In genomic region chr4:109462297-109462696, GRCh38 we compare ENCODE assay signal across 13 cellular contexts. TPM values are rescaled to one million over a fixed set of nuclear protein-coding genes. Genes with fewer than 3 reads are reported as not detected.
DNase-seq lines count a peak whose midpoint lies in the region; ATAC-seq and TF ChIP-seq lines count a peak whose summit lies in the region.
"Had no signal": no experiment of that assay in that cellular context is flagged by ENCODE, and none has a peak within 500 bp of the region (broad histone marks: within the 10 kb centered on the region; RNA-seq: fewer than 3 reads in every experiment).

No MANE protein-coding gene starts in this region.

- in situ Hi-C loops in GM23248 (cut with MboI) = no loop called here

- no peak overlapping the region for H3K4me3 Mint-ChIP-seq in mesothelial cell of epicardium

- H3K36me3 ChIP-seq in GM23248 (ENCODE audit: low read depth) = peaks cover 27% of the 10 kb centered on the region; the same call in 1 of the 2 replicates

- H3K9me3 ChIP-seq in GM23248 (ENCODE audit: low read depth) = no peaks in the 10 kb centered on the region

- TF ChIP-seq CTCF in NB4 (IDR thresholded peaks at IDR 0.05; ENCODE audit: low read depth, low read length) = no peak
- no peak for TF ChIP-seq CTCF in mesothelial cell of epicardium (IDR thresholded peaks at IDR 0.05; ENCODE audit: unreplicated experiment)

- 79 to 84% methylated on average over 3 of the region's 3 CpGs for WGBS in GM23248 (ENCODE audit: low coverage in 1 of 2, low lambda C conversion rate in 2 of 2, missing lambda C conversion rate in 2 of 2), 2 experiments

- H2AFZ ChIP-seq in GM23248 = no peak overlapping the region

- peaks cover 100% of the 10 kb centered on the region for H3K79me2 ChIP-seq in GM23248 (ENCODE audit: insufficient read depth)

- peaks cover 11% of the 10 kb centered on the region; the same call in 1 of the 2 replicates for H4K20me1 ChIP-seq in GM23248 (ENCODE audit: insufficient read depth)

- peak overlapping the region; percentile 54 for H3K27ac Mint-ChIP-seq in mesothelial cell of epicardium

- peak; percentile 5 for DNase-seq in NB4 (ENCODE audit: low read depth)
- DNase-seq in mesothelial cell of epicardium (ENCODE audit: low spot score in 2 of 2, unreplicated experiment in 2 of 2) = no peak
- no peak for DNase-seq in cortex of kidney (lab: John Stamatoyannopoulos, UW)
- no peak for DNase-seq in DMS114 treated with DMSO at 0.1 percent for 48 hours (lab: John Stamatoyannopoulos, UW; ENCODE audit: unreplicated experiment)
- no peak for DNase-seq in GM23248
- DNase-seq: activated gamma-delta T cell, dermis blood vessel endothelial cell, hypothalamus, NCI-H1105 had no signal

- H3K27ac ChIP-seq in GM23248 = no peak overlapping the region
- H3K27ac ChIP-seq: VCaP had no signal

- no peak overlapping the region for H3K4me2 ChIP-seq in GM23248 (ENCODE audit: unreplicated experiment)

- no peaks in the 10 kb centered on the region for H3K27me3 Mint-ChIP-seq in mesothelial cell of epicardium (ENCODE audit: low read depth)

- H3K9me3 Mint-ChIP-seq in mesothelial cell of epicardium = peaks cover 5% of the 10 kb centered on the region

- no peaks in the 10 kb centered on the region for H3K27me3 ChIP-seq in GM23248 (replicated peaks; ENCODE audit: insufficient read depth)

- H3K4me3 ChIP-seq in NB4 (ENCODE audit: low read depth, low read length) (no peak overlapping the region), GM23248 (no peak overlapping the region)

- no peak overlapping the region for H3K9ac ChIP-seq in GM23248

- H3K4me1 Mint-ChIP-seq in mesothelial cell of epicardium = peaks cover 2% of the 10 kb centered on the region

- H3K36me3 Mint-ChIP-seq in mesothelial cell of epicardium = peaks cover 28% of the 10 kb centered on the region

- no peaks in the 10 kb centered on the region for H3F3A ChIP-seq in GM23248 (ENCODE audit: insufficient read depth)

- no peaks in the 10 kb centered on the region for H3K4me1 ChIP-seq in GM23248 (ENCODE audit: insufficient read depth)

- peak; percentile 58 for ATAC-seq in GM18909 (IDR thresholded peaks at IDR 0.05; ENCODE audit: poor library complexity, unreplicated experiment)
- ATAC-seq in GM21723 (IDR thresholded peaks at IDR 0.05; ENCODE audit: unreplicated experiment) = peak; percentile 79
- ATAC-seq: Panc1 had no signal

- no peaks in the 10 kb centered on the region for H3K9me2 ChIP-seq in GM23248 (ENCODE audit: insufficient read depth)

- TF ChIP-seq POLR2A in NB4 (IDR thresholded peaks at IDR 0.05; ENCODE audit: extremely low read depth, insufficient read length) = no peak

RNA-seq across cellular contexts. Expression of gene SEC24B, which starts 28.7 kb away (rescaled TPM):
- 50.7 to 53.6 TPM (median 52.7 TPM) in 3 replicates for total RNA-seq in mesothelial cell of epicardium
- total RNA-seq in GM23248 (2014; rRNA removed; shearing (Covaris generic)) = 25.0 and 26.6 TPM in 2 replicates
- polyA plus RNA-seq in GM23248 (2016; fragmentation: Nextera tagmentation; extraction: Ambion mirVana) = 20.3 and 20.6 TPM in 2 replicates
